In genomic region chr20:956330-956951, GRCh38 we compare ENCODE assay signal across 1 cellular context.
TF ChIP-seq lines count a peak whose summit lies in the region.

No MANE protein-coding gene starts in this region.

TF ChIP-seq in GM23338, 12 proteins besides CTCF, POLR2A, EP300 and RAD21 (continued from another document):
- no peak for TF ChIP-seq ZNF462 (CRISPR knock-in tag; IDR thresholded peaks at IDR 0.05)
- TF ChIP-seq POLR2AphosphoS5 (IDR thresholded peaks at IDR 0.05; ENCODE audit: low read depth): no peak
- TF ChIP-seq ZNF331 (CRISPR knock-in tag; IDR thresholded peaks at IDR 0.05; ENCODE audit: low read depth): no peak
- TF ChIP-seq NANOG (IDR thresholded peaks at IDR 0.05; ENCODE audit: borderline replicate concordance): no peak
- TF ChIP-seq ETS1 (IDR thresholded peaks at IDR 0.05): no peak
- no peak for TF ChIP-seq STAT1 (IDR thresholded peaks at IDR 0.05; ENCODE audit: unreplicated experiment)
